Comparison of ENCODE assay signal across 8 cellular contexts in the genomic region with DNA sequence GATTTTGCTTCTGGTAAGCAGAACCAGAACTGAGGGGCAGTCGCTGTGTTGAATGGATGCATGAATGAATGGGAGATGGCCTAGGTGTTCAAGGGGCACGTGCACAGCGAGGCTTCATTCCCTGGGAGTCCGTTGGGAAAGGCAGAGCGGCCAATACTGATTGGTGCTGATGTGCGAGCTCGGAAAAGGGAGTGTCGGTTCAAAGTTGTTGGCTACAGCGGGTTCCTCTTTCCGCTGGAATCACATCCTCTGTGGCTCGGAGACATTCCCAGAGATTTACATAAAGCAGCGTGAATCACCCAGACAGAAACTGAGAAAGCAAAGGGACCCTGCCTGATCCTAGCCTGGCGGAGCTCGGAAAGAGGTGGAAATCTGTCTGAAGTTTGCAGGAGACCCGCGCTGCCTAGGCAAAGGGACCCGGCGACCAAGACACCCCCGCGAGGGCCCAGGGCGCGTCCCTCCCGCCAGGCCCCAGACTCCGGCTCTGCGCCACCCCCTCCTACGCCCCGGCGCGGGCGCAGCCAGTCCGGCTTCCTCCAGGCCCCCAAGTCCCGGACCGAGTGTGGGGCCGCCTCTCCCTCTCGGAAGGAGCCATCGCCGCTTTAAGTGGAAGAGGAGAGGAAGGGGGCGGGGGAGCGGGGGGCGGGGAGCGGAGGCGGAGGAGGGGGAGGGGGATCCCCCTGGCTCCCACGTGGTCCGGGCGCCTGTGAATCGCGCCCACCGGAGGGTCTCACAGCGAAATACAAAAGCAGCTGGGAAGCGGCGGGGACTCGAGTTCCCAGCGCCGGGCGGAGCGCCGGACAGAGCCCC. TPM values are rescaled to one million over a fixed set of nuclear protein-coding genes. Genes with fewer than 3 reads are reported as not detected.
DNase-seq lines count a peak whose midpoint lies in the region; TF ChIP-seq lines count a peak whose summit lies in the region.

A gene with protein sequence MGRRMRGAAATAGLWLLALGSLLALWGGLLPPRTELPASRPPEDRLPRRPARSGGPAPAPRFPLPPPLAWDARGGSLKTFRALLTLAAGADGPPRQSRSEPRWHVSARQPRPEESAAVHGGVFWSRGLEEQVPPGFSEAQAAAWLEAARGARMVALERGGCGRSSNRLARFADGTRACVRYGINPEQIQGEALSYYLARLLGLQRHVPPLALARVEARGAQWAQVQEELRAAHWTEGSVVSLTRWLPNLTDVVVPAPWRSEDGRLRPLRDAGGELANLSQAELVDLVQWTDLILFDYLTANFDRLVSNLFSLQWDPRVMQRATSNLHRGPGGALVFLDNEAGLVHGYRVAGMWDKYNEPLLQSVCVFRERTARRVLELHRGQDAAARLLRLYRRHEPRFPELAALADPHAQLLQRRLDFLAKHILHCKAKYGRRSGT (plus strand): TSS at position 774 of the 810 bp plus-strand sequence. CDS start 177 bp downstream, outside the sequence.

- no peak for TF ChIP-seq CTCF in epithelial cell of proximal tubule (conservative IDR thresholded peaks at IDR 0.05; ENCODE audit: low read depth, low read length)

- peak; percentile 5 for DNase-seq in NOMO-1 treated with DMSO at 0.1 percent for 48 hours (lab: John Stamatoyannopoulos, UW; ENCODE audit: unreplicated experiment)
- DNase-seq in NOMO-1 treated with dmso at 0.1 percent for 144 hours (lab: John Stamatoyannopoulos, UW; ENCODE audit: unreplicated experiment), result no peak
- DNase-seq in HEK293T (ENCODE audit: extremely low spot score), result peak; percentile 74
- DNase-seq in NCI-H1105 (lab: John Stamatoyannopoulos, UW), result peak; percentile 9
- DNase-seq in activated CD4-positive, alpha-beta T cell treated with anti-CD3 and anti-CD28 coated beads for 48 hours, result peak; percentile 28
- DNase-seq in epithelial cell of proximal tubule (ENCODE audit: low read depth), result no peak
- DNase-seq in mesenteric fat pad (ENCODE audit: low spot score), result no peak
- peak in 42 of 49 donors; percentile 9 to 72 (median 49) for DNase-seq in substantia nigra (lab: John Stamatoyannopoulos, UW)

- H3K4me3 ChIP-seq in epithelial cell of proximal tubule (ENCODE audit: low read depth, low read length), result peak within 1 kb of the TSS; percentile 60

- CTCF ChIA-PET in HEK293T (lab: Yijun Ruan, JAX), result interaction anchor here (0.6 to 1.0 kb wide), 2 partner anchors 204 to 236 kb away, joined by 3 to 4 read pairs; no protein-coding TSS in a partner anchor

- POLR2A ChIA-PET in HEK293T (lab: Yijun Ruan, JAX), result interaction anchor here (0.7 to 3.2 kb wide), 8 partner anchors 11 to 641 kb away, joined by 3 to 21 read pairs (median 4); a partner anchor contains a TSS

- H3K27ac ChIP-seq in substantia nigra (ENCODE audit: low read depth, low read length, poor library complexity, severe bottlenecking), result peak within 1 kb of the TSS; percentile 39

TF ChIP-seq in HEK293T, 16 proteins besides CTCF, POLR2A, EP300 and RAD21:
- TF ChIP-seq SP1 (IDR thresholded peaks at IDR 0.05) (no peak), L3MBTL2 (conservative IDR thresholded peaks at IDR 0.05) (peak; percentile 95), LEF1 (IDR thresholded peaks at IDR 0.05; ENCODE audit: borderline replicate concordance) (no peak)

RNA-seq across cellular contexts. Expression of the gene that starts here (rescaled TPM):
- total RNA-seq in epithelial cell of proximal tubule (52.1 and 78.4 TPM in 2 replicates), mesenteric fat pad (28.8 TPM)

Comparison
In these comparisons a context has a peak if more than half of its experiments do, and no peak if none do; other contexts are left out.
1. DNase-seq: peak in NOMO-1 treated with DMSO at 0.1 percent for 48 hours (single experiment), HEK293T (single experiment), NCI-H1105 (single experiment), activated CD4-positive, alpha-beta T cell treated with anti-CD3 and anti-CD28 coated beads for 48 hours (single experiment) and substantia nigra (42 of 49); none in NOMO-1 treated with dmso at 0.1 percent for 144 hours (single experiment), epithelial cell of proximal tubule (single experiment) and mesenteric fat pad (single experiment).